Comparison of ENCODE assay signal across 21 cellular contexts in the genomic region with DNA sequence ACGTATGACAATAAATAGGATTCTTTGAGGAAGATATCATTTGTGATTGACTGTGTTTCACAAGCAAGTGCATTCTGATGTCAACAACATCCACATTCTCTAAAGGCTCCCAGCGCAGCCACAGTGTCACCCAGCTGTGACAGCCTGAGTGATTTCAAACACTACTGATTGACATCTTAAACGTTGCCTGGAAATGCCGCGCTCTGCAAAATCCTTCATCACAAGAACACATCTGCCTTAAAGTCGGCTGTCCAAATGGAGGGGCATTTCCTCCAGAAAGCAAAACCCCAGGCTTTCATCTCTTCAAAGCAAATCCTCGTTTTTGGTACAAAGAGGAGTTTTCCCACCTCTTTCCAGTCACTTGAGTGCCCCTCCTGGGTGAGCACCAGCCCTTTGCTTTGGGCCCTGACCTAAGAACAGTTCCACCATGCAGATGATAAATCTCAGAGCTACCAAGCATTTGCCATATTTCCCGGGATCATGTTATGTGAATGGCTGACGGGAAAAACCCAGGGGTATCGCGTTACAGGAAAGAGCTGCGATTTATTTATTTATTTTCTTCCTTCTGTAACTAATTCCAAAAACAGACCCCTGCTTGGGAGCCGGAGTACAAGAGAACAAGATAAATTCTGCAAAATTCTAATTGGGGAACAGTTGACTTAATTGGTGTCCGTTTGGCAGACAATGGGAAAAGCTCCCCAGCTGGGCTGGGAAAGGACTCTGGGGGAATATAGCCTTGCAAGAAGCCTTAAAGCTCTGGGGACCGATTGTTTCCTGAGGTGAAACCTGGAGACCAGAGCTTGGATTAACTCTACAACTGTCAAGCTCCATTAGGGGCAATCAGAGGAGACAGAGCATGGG.
DNase-seq lines count a peak whose midpoint lies in the region; ATAC-seq, FAIRE-seq and TF ChIP-seq lines count a peak whose summit lies in the region.
"Had no signal": no experiment of that assay in that cellular context is flagged by ENCODE, and none has a peak within 500 bp of the region (broad histone marks: within the 10 kb centered on the region; RNA-seq: fewer than 3 reads in every experiment).

No MANE protein-coding gene starts in this region.

- H3K36me3 ChIP-seq in heart right ventricle = no peaks in the 10 kb centered on the region
- H3K36me3 ChIP-seq in right atrium auricular region = no peaks in the 10 kb centered on the region
- H3K36me3 ChIP-seq in WERI-Rb-1 = no peaks in the 10 kb centered on the region
- no peaks in the 10 kb centered on the region for H3K36me3 ChIP-seq in testis (ENCODE audit: low read depth, missing control alignments)
- H3K36me3 ChIP-seq: esophagus squamous epithelium, sigmoid colon had no signal

- ATAC-seq in heart right ventricle = peak in 6 of 8 donors; percentile 13 to 81 (median 25)
- ATAC-seq: activated CD8-positive, alpha-beta T cell treated with anti-CD3 and anti-CD28 coated beads for 36 hours had no signal

- FAIRE-seq in urothelium cell line (lab: Jason Lieb, UNC) = peak; percentile 20
- FAIRE-seq: GM18507, TTC549 had no signal

- peaks cover 0 to 4% (median 0%) of the 10 kb centered on the region in 9 donors for H3K4me1 ChIP-seq in heart right ventricle
- H3K4me1 ChIP-seq in right atrium auricular region = no peaks in the 10 kb centered on the region
- H3K4me1 ChIP-seq in testis = no peaks in the 10 kb centered on the region
- H3K4me1 ChIP-seq: Caco-2, esophagus squamous epithelium, sigmoid colon had no signal

- H3K27ac ChIP-seq in heart right ventricle = peak overlapping the region in 8 of 10 donors; percentile 7 to 62 (median 46)
- H3K27ac ChIP-seq in right atrium auricular region = peak overlapping the region in 1 of 2 donors; percentile 40
- H3K27ac ChIP-seq in WERI-Rb-1 = no peak overlapping the region
- no peak overlapping the region for H3K27ac ChIP-seq in testis
- H3K27ac ChIP-seq: esophagus squamous epithelium, PC-9, sigmoid colon had no signal

- no peak overlapping the region for H3K4me3 ChIP-seq in heart right ventricle
- H3K4me3 ChIP-seq in right atrium auricular region = no peak overlapping the region
- H3K4me3 ChIP-seq in WERI-Rb-1 (ENCODE audit: low read depth, low read length) = peak overlapping the region; percentile 21
- no peak overlapping the region for H3K4me3 ChIP-seq in testis
- H3K4me3 ChIP-seq: esophagus squamous epithelium, PC-9, sigmoid colon had no signal

- 42 to 52% methylated on average over 15 of the region's 15 CpGs for WGBS in heart right ventricle, 2 donors
- WGBS in testis, 2 donors = 42 to 43% methylated on average over 15 of the region's 15 CpGs

- no peaks in the 10 kb centered on the region for H3K27me3 ChIP-seq in heart right ventricle
- no peaks in the 10 kb centered on the region for H3K27me3 ChIP-seq in right atrium auricular region
- no peaks in the 10 kb centered on the region for H3K27me3 ChIP-seq in WERI-Rb-1 (ENCODE audit: insufficient read depth, low read depth, severe bottlenecking)
- H3K27me3 ChIP-seq in testis = no peaks in the 10 kb centered on the region
- H3K27me3 ChIP-seq: esophagus squamous epithelium, sigmoid colon had no signal

- intact Hi-C loops in heart right ventricle (cut with DNase I) (loop anchor here in 3 of 10 donors (5.0 to 10.0 kb wide), 3 partner anchors 36 to 698 kb away; no protein-coding TSS in a partner anchor), testis (cut with DNase I; ENCODE audit: low total_unique reads) (no loop called here)

- TF ChIP-seq POLR2A in testis (IDR thresholded peaks at IDR 0.05) = no peak

- peak; percentile 13 to 52 for DNase-seq in heart right ventricle
- DNase-seq in right atrium auricular region (ENCODE audit: low spot score) = no peak
- peak; percentile 72 for DNase-seq in WERI-Rb-1
- DNase-seq in left kidney (ENCODE audit: low read depth, low spot score) = peak; percentile 92
- no peak for DNase-seq in urothelium cell line (ENCODE audit: low spot score)
- no peak for DNase-seq in NCI-H774 (lab: John Stamatoyannopoulos, UW)
- DNase-seq in testis = no peak
- DNase-seq in NCI-H1092 treated with DMSO at 0.1 percent for 48 hours (lab: John Stamatoyannopoulos, UW) = no peak
- DNase-seq: activated CD8-positive, alpha-beta T cell treated with anti-CD3 and anti-CD28 coated beads for 36 hours; anterior cingulate cortex; Caco-2; esophagus squamous epithelium; MV-4-11; naive B cell; NCI-H446; PC-9; sigmoid colon; stimulated activated CD4-positive, alpha-beta T cell treated with anti-CD3 and anti-CD28 coated beads, Interleukin-2, amount 100 ng/mL, for 48 hours; stimulated activated CD8-positive, alpha-beta memory T cell treated with anti-CD3 and anti-CD28 coated beads, Interleukin-4, amount 100 ng/mL, for 48 hours had no signal

- H3K9me3 ChIP-seq in heart right ventricle (peaks cover 0 to 30% (median 6%) of the 10 kb centered on the region in 11 donors), right atrium auricular region (no peaks in the 10 kb centered on the region), WERI-Rb-1 (ENCODE audit: severe bottlenecking) (no peaks in the 10 kb centered on the region), testis (no peaks in the 10 kb centered on the region)
- H3K9me3 ChIP-seq: Caco-2 had no signal

- TF ChIP-seq CTCF in heart right ventricle (IDR thresholded peaks at IDR 0.05) (no peak), right atrium auricular region (IDR thresholded peaks at IDR 0.05) (no peak), WERI-Rb-1 (IDR thresholded peaks at IDR 0.05; ENCODE audit: low read depth, low read length) (no peak), testis (IDR thresholded peaks at IDR 0.05) (no peak)

Comparison
In these comparisons a context has a peak if more than half of its experiments do, and no peak if none do; other contexts are left out.
1. DNase-seq: peak in heart right ventricle (2 of 2), WERI-Rb-1 (single experiment) and left kidney (single experiment); none in right atrium auricular region (single experiment), urothelium cell line (single experiment), NCI-H774 (single experiment), testis (single experiment) and NCI-H1092 treated with DMSO at 0.1 percent for 48 hours (single experiment).
2. H3K27ac ChIP-seq: peak in heart right ventricle (8 of 10); none in WERI-Rb-1 (single experiment) and testis (0 of 2).